In the genomic region with DNA sequence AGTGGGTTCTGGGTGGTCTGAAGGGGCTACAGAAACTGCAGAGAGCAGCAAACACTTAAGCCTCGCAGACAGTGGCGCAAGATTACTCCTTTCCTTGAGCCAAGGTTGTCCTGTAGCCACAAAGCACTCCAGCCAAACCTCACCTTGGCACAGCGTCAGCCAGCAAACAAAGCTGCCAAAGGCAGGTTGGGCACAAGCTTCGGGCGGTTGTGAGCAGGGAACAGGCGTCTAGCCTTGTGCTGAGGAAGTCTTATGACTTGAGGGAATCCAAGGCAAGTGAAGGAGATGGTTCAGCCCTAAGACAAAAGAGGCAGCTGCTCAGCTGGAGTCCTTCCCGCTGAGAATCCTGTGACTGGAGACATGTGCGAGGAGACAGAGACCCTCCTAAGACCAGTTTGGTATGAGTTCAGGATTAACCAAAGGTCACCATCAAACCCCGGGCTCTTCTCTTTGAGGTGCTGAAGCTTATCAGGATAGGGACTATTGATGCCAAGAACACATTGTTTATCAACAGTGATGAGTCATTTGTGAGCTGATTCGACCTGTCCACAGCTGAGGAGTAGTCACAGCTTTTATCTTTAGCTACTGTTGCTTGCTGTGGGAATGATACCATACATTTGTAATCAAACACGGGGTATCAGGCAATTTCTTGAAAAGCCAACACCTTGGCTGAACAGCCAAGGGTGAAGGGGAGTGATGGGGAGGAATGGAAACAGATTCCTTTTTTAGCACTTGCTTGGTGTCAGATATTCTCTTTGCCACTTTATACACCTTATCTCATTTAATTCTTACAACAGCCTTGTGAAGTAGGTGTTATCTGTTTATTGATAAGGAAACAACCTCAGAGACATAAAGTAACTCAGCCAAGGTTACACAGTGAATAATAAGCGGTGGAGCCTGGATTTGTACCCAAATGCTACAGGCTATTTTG, we compare ENCODE assay signal across 9 cellular contexts. TPM values are rescaled to one million over a fixed set of nuclear protein-coding genes. Genes with fewer than 3 reads are reported as not detected.
DNase-seq lines count a peak whose midpoint lies in the region; ATAC-seq and TF ChIP-seq lines count a peak whose summit lies in the region.
"Had no signal": no experiment of that assay in that cellular context is flagged by ENCODE, and none has a peak within 500 bp of the region (broad histone marks: within the 10 kb centered on the region; RNA-seq: fewer than 3 reads in every experiment).

No MANE protein-coding gene starts in this region.

- no peak overlapping the region for H2AFZ ChIP-seq in mammary epithelial cell (ENCODE audit: low read depth, low read length)

- H3K27ac ChIP-seq in AG04450 (ENCODE audit: low read depth, low read length) (peak overlapping the region; percentile 71), mammary epithelial cell (ENCODE audit: insufficient read depth, low read depth, low read length) (peak overlapping the region; percentile 54), lung (ENCODE audit: low read depth in 1 of 2, low read length in 1 of 2) (peak overlapping the region; percentile 42 to 86)

- DNase-seq in AG04450 (ENCODE audit: low read depth, low spot score) (no peak), LoVo (ENCODE audit: low spot score) (peak; percentile 83), mammary epithelial cell (peak; percentile 85), lung (ENCODE audit: low spot score) (peak; percentile 86), GM10266 (ENCODE audit: extremely low spot score) (no peak)
- no peak for DNase-seq in stimulated activated CD4-positive, alpha-beta T cell treated with anti-CD3 and anti-CD28 coated beads, Interleukin-1b, Interleukin-23, amount 100 ng/mL, for 48 hours
- DNase-seq in activated naive CD4-positive, alpha-beta T cell treated with anti-CD3 and anti-CD28 coated beads for 36 hours: no peak

- POLR2A ChIA-PET in AG04450 (lab: Yijun Ruan, JAX): interaction anchor here (0.5 to 4.3 kb wide), 12 partner anchors 11 to 737 kb away, joined by 3 to 38 read pairs (median 4); no protein-coding TSS in a partner anchor

- no peak overlapping the region for H3K27ac Mint-ChIP-seq in activated naive CD4-positive, alpha-beta T cell treated with anti-CD3 and anti-CD28 coated beads for 36 hours

- CTCF ChIA-PET in AG04450 (lab: Charles Lee): interaction anchor here (0.7 to 4.8 kb wide), 6 partner anchors 14 to 551 kb away, joined by 3 to 26 read pairs (median 3); no protein-coding TSS in a partner anchor
- CTCF ChIA-PET in mammary epithelial cell (lab: Charles Lee; ENCODE audit: low non-redundant PET): interaction anchor here (0.6 to 1.9 kb wide), 5 partner anchors 57 to 327 kb away, joined by 3 to 14 read pairs (median 4); a partner anchor contains a TSS
- CTCF ChIA-PET in activated naive CD4-positive, alpha-beta T cell treated with anti-CD3 and anti-CD28 coated beads for 36 hours (lab: Charles Lee): interaction anchor here (0.7 to 8.2 kb wide), 13 partner anchors 9 to 718 kb away, joined by 3 to 102 read pairs (median 4); no protein-coding TSS in a partner anchor

- WGBS in mammary epithelial cell (ENCODE audit: low coverage, missing lambda C conversion rate): 6% methylated on average over 9 of the region's 12 CpGs
- WGBS in lung, 2 donors: 52 to 75% methylated on average over 12 of the region's 12 CpGs

- H3K36me3 ChIP-seq in mammary epithelial cell (ENCODE audit: insufficient read depth, low read length) (peaks cover 3% of the 10 kb centered on the region), lung (ENCODE audit: control insufficient read depth in 2 of 2, insufficient read depth in 2 of 2, low read length in 2 of 2) (no peaks in the 10 kb centered on the region)

- H3K27me3 Mint-ChIP-seq in activated naive CD4-positive, alpha-beta T cell treated with anti-CD3 and anti-CD28 coated beads for 36 hours (ENCODE audit: low read depth): peaks cover 32% of the 10 kb centered on the region

- in situ Hi-C loops in mammary epithelial cell (cut with MboI; ENCODE audit: low sequenced_read_pairs in 2 of 2): loop anchor here (10.0 to 25.0 kb wide), 6 partner anchors 105 to 697 kb away; no protein-coding TSS in a partner anchor

- intact Hi-C loops in mammary epithelial cell (cut with micrococcal nuclease): loop anchor here (2.0 kb wide), 1 partner anchor 337 kb away; no protein-coding TSS in a partner anchor
- intact Hi-C loops in activated naive CD4-positive, alpha-beta T cell treated with anti-CD3 and anti-CD28 coated beads for 36 hours (cut with micrococcal nuclease): loop anchor here (5.0 to 10.0 kb wide), 6 partner anchors 148 to 945 kb away; a partner anchor contains a TSS

- ATAC-seq in lung (ENCODE audit: insufficient read depth, low FRiP score) (no peak), GM19035 (IDR thresholded peaks at IDR 0.05; ENCODE audit: unreplicated experiment) (no peak)
- ATAC-seq: activated naive CD4-positive, alpha-beta T cell treated with anti-CD3 and anti-CD28 coated beads, Interleukin-2, amount 50 U/mL, for 72 hours had no signal

- no peaks in the 10 kb centered on the region for H3K36me3 Mint-ChIP-seq in activated naive CD4-positive, alpha-beta T cell treated with anti-CD3 and anti-CD28 coated beads for 36 hours (ENCODE audit: low read depth)

- TF ChIP-seq CTCF in AG04450 (IDR thresholded peaks at IDR 0.05; ENCODE audit: low read depth, low read length) (no peak), mammary epithelial cell (conservative IDR thresholded peaks at IDR 0.05 in 1 of 2, IDR thresholded peaks at IDR 0.05 in 1 of 2; ENCODE audit: extremely low read depth in 1 of 2, insufficient read depth in 1 of 2, low read depth in 1 of 2, low read length in 2 of 2) (no peak), lung (IDR thresholded peaks at IDR 0.05; ENCODE audit: control extremely low read depth, extremely low read depth) (no peak), GM10266 (IDR thresholded peaks at IDR 0.05; ENCODE audit: control insufficient read depth, insufficient read depth, low read depth, missing control alignments) (no peak)

- no peak overlapping the region for H3K4me3 Mint-ChIP-seq in activated naive CD4-positive, alpha-beta T cell treated with anti-CD3 and anti-CD28 coated beads for 36 hours

- no peaks in the 10 kb centered on the region for H4K20me1 ChIP-seq in mammary epithelial cell (ENCODE audit: insufficient read depth, low read length)

- H3K27me3 ChIP-seq in AG04450 (ENCODE audit: control insufficient read depth, insufficient read depth, low read length) (no peaks in the 10 kb centered on the region), mammary epithelial cell (ENCODE audit: insufficient read depth, low read length) (no peaks in the 10 kb centered on the region), lung (ENCODE audit: control insufficient read depth, insufficient read depth) (no peaks in the 10 kb centered on the region)

- H3K9me3 Mint-ChIP-seq in activated naive CD4-positive, alpha-beta T cell treated with anti-CD3 and anti-CD28 coated beads for 36 hours: no peaks in the 10 kb centered on the region
- H3K9me3 Mint-ChIP-seq: activated naive CD4-positive, alpha-beta T cell treated with anti-CD3 and anti-CD28 coated beads, Interleukin-2, amount 50 U/mL, for 72 hours had no signal

- H3K4me1 ChIP-seq in mammary epithelial cell (ENCODE audit: insufficient read depth, low read length) (peaks cover 41% of the 10 kb centered on the region), lung (ENCODE audit: control insufficient read depth in 2 of 2, insufficient read depth in 2 of 2, low read length in 2 of 2) (peaks cover 5 to 6% of the 10 kb centered on the region in 2 donors)

- H3K9me3 ChIP-seq in AG04450 (ENCODE audit: control insufficient read depth, insufficient read depth, low read length): peaks cover 11% of the 10 kb centered on the region; the same call in 1 of the 2 replicates
- H3K9me3 ChIP-seq in mammary epithelial cell (replicated peaks; ENCODE audit: insufficient read depth, low read length): no peaks in the 10 kb centered on the region
- H3K9me3 ChIP-seq in lung (ENCODE audit: control insufficient read depth in 2 of 2, insufficient read depth in 1 of 2, low read length in 1 of 2): no peaks in the 10 kb centered on the region

- peak overlapping the region; percentile 77 for H3K4me3 ChIP-seq in AG04450 (ENCODE audit: low read depth, low read length)
- H3K4me3 ChIP-seq in mammary epithelial cell (replicated peaks in 1 of 3; ENCODE audit: insufficient read depth in 1 of 3, low read depth in 2 of 3, low read length in 3 of 3): no peak overlapping the region
- H3K4me3 ChIP-seq in lung: no peak overlapping the region

- H3K9ac ChIP-seq in mammary epithelial cell (ENCODE audit: insufficient read depth, low read length): no peak overlapping the region

- H3K79me2 ChIP-seq in mammary epithelial cell (ENCODE audit: insufficient read depth, low read length): peaks cover 23% of the 10 kb centered on the region

- H3K4me2 ChIP-seq in mammary epithelial cell (ENCODE audit: insufficient read depth, low read depth, low read length): peak overlapping the region; percentile 42

- dilution Hi-C loops in mammary epithelial cell (cut with HindIII; ENCODE audit: low sequenced_read_pairs): no loop called here

- BruUV-seq in mammary epithelial cell (replicated peaks; lab: Mats Ljungman, UMichigan): no TSS peak

- peaks cover 22% of the 10 kb centered on the region for H3K4me1 Mint-ChIP-seq in activated naive CD4-positive, alpha-beta T cell treated with anti-CD3 and anti-CD28 coated beads for 36 hours (ENCODE audit: low read depth)

RNA-seq across cellular contexts. Expression of a gene that starts 4.6 kb away (rescaled TPM):
- 247 and 328 TPM in 2 replicates for polyA plus RNA-seq in AG04450 (2011; rRNA removed)
- 290 and 429 TPM in 2 replicates for polyA minus RNA-seq in AG04450 (2011; rRNA and poly(A)+ RNA removed)
- total RNA-seq in mammary epithelial cell: 100 to 1,000 TPM in 1 of 2 donors, 10 to 100 TPM in 1; 74.6 to 231 TPM
- polyA plus RNA-seq in mammary epithelial cell: 48.9 TPM
- polyA minus RNA-seq in mammary epithelial cell: 28.9 TPM
- 10 to 100 TPM; 43.6 to 45.9 TPM for total RNA-seq in lung
- 100 to 1,000 TPM in 1 of 2 donors, 10 to 100 TPM in 1; 16.2 to 349 TPM for polyA plus RNA-seq in lung
- under 1 TPM; 0.31 to 0.40 TPM for total RNA-seq in activated naive CD4-positive, alpha-beta T cell treated with anti-CD3 and anti-CD28 coated beads for 36 hours

RNA-seq across cellular contexts. Expression of a gene that starts 15.4 kb away (rescaled TPM):
- polyA plus RNA-seq in AG04450 (2011; rRNA removed) (43.0 and 44.4 TPM in 2 replicates), mammary epithelial cell (19.1 TPM), lung (10 to 100 TPM in 1 of 2 donors, 1 to 10 TPM in 1; 4.4 to 17.4 TPM)
- polyA minus RNA-seq in AG04450 (2011; rRNA and poly(A)+ RNA removed): 66.1 and 72.1 TPM in 2 replicates
- total RNA-seq in mammary epithelial cell (10 to 100 TPM; 32.0 to 32.7 TPM), lung (100 to 1,000 TPM in 1 of 2 donors, 10 to 100 TPM in 1; 32.3 to 104 TPM)
- 61.2 TPM for polyA minus RNA-seq in mammary epithelial cell
- 1 to 10 TPM; 8.7 to 9.9 TPM for total RNA-seq in activated naive CD4-positive, alpha-beta T cell treated with anti-CD3 and anti-CD28 coated beads for 36 hours

Comparison
In these comparisons a context has a peak if more than half of its experiments do, and no peak if none do; other contexts are left out.
1. DNase-seq: peak in LoVo (single experiment), mammary epithelial cell (single experiment) and lung (single experiment); none in AG04450 (single experiment), stimulated activated CD4-positive, alpha-beta T cell treated with anti-CD3 and anti-CD28 coated beads, Interleukin-1b, Interleukin-23, amount 100 ng/mL, for 48 hours (single experiment), GM10266 (single experiment) and activated naive CD4-positive, alpha-beta T cell treated with anti-CD3 and anti-CD28 coated beads for 36 hours (single experiment).
2. RNA of a gene that starts 4.6 kb away (total RNA-seq): 74.6 to 231 TPM in mammary epithelial cell and 43.6 to 45.9 TPM in lung; 0.31 to 0.40 TPM in activated naive CD4-positive, alpha-beta T cell treated with anti-CD3 and anti-CD28 coated beads for 36 hours; every median in the first group is over 10 times any median in the second.
3. Peak in every context shown above with its lines, with median percentiles within 50 percentile points of each other: H3K27ac ChIP-seq.